ENCODE assay signal across 35 cellular contexts in genomic region chr4:99135541-99136173, GRCh38. TPM values are rescaled to one million over a fixed set of nuclear protein-coding genes. Genes with fewer than 3 reads are reported as not detected.
"Had no signal": no experiment of that assay in that cellular context is flagged by ENCODE, and none has a peak within 500 bp of the region (broad histone marks: within the 10 kb centered on the region; RNA-seq: fewer than 3 reads in every experiment).

No MANE protein-coding gene starts in this region.

- H3K4me3 ChIP-seq: coronary artery, dorsolateral prefrontal cortex had no signal

- FAIRE-seq: astrocyte, bronchial epithelial cell, frontal cortex had no signal

- H3K27ac ChIP-seq: brain microvascular endothelial cell, coronary artery, dorsolateral prefrontal cortex, WERI-Rb-1 had no signal

- H3K36me3 ChIP-seq: brain microvascular endothelial cell, WERI-Rb-1 had no signal

- ATAC-seq: activated CD4-positive, CD25-positive, alpha-beta regulatory T cell treated with anti-CD3 and anti-CD28 coated beads, Interleukin-2, amount 50 U/mL, for 24 hours; activated CD8-positive, alpha-beta memory T cell treated with anti-CD3 and anti-CD28 coated beads, Interleukin-2, amount 10 ng/mL, durations not matched to agents 7 days and 5 days; activated CD8-positive, alpha-beta T cell treated with anti-CD3 and anti-CD28 coated beads for 36 hours; esophagus mucosa; T-helper 17 cell had no signal

- H3K27me3 ChIP-seq: brain microvascular endothelial cell, dorsolateral prefrontal cortex had no signal

- DNase-seq: activated B cell treated with CpG ODN at 0.5 μM for 24 hours; activated CD4-positive, alpha-beta T cell treated with anti-CD3 and anti-CD28 coated beads for 48 hours; activated CD4-positive, alpha-beta T cell treated with anti-CD3 and anti-CD28 coated beads, Interleukin-2, amount 50 U/mL, for 1 hour; activated CD4-positive, alpha-beta T cell treated with anti-CD3 and anti-CD28 coated beads, Interleukin-2, amount 50 U/mL, for 48 hours; activated CD8-positive, alpha-beta memory T cell treated with anti-CD3 and anti-CD28 coated beads, Interleukin-2, amount 10 ng/mL, durations not matched to agents 7 days and 5 days; activated CD8-positive, alpha-beta memory T cell treated with anti-CD3 and anti-CD28 coated beads, Interleukin-2, amount 50 U/mL, for 4 hours; activated CD8-positive, alpha-beta T cell treated with anti-CD3 and anti-CD28 coated beads for 36 hours; activated gamma-delta T cell treated with Interleukin-2 at 50 U/mL for 16 hours; activated naive CD4-positive, alpha-beta T cell treated with anti-CD3 and anti-CD28 coated beads, Interleukin-2, amount 50 U/mL, for 16 hours; activated naive CD4-positive, alpha-beta T cell treated with Interleukin-2 at 50 U/mL for 16 hours; activated T-cell treated with anti-CD3 and anti-CD28 coated beads, Interleukin-2, amount 50 U/mL, for 1 hour; activated T-cell treated with anti-CD3 and anti-CD28 coated beads, Interleukin-2, amount 50 U/mL, for 48 hours; amniotic stem cell; anterior cingulate cortex; brain microvascular endothelial cell; dorsolateral prefrontal cortex; effector memory CD4-positive, alpha-beta T cell; endodermal cell; foreskin fibroblast; head of caudate nucleus; T-helper 1 cell; T-helper 17 cell; T1000; WERI-Rb-1 had no signal

RNA-seq across cellular contexts. Expression of gene ADH4, which starts 8.4 kb away (rescaled TPM):
- total RNA-seq: activated B cell treated with CpG ODN at 0.5 μM for 24 hours; activated CD8-positive, alpha-beta memory T cell treated with anti-CD3 and anti-CD28 coated beads for 36 hours; activated CD8-positive, alpha-beta memory T cell treated with anti-CD3 and anti-CD28 coated beads, Interleukin-2, amount 10 ng/mL, durations not matched to agents 7 days and 5 days; activated CD8-positive, alpha-beta T cell treated with anti-CD3 and anti-CD28 coated beads for 36 hours; activated T-helper 1 cell treated with anti-CD3 and anti-CD28 coated beads, Interleukin-12 subunit alpha, Interleukin-12 subunit beta, Interleukin-2, Interleukin-4 antibody, amounts not matched to agents 30 ng/mL and 10 ng/mL and 1 ng/mL, durations not matched to agents 14 hours and 24 hours and 36 hours; astrocyte; bronchial epithelial cell; cardiac septum; cerebellum; endodermal cell; epithelial cell of proximal tubule; frontal cortex; T-helper 17 cell had no signal
